20 cellular contexts compared by ENCODE assay signal in the genomic region with DNA sequence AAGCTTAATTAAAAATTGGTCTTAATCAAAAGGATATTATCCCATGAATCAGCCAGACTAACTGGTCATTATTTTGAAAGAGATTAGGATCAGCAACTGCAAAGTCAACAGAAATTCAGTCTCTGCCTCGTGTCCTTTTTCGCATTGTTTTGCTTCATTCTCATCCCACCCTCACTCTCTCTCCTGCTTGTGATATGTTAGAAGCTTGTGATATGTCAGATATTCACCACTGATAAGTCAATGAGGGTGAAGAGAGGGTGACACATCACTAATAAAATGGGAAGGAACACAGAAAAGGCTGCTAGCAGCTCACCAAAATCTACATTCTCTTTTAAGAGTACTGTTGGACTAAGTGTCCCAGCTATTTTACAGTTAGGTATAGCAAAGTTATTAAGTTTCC.
DNase-seq lines count a peak whose midpoint lies in the region; ATAC-seq and TF ChIP-seq lines count a peak whose summit lies in the region.
"Had no signal": no experiment of that assay in that cellular context is flagged by ENCODE, and none has a peak within 500 bp of the region (broad histone marks: within the 10 kb centered on the region; RNA-seq: fewer than 3 reads in every experiment).

No MANE protein-coding gene starts in this region.

- peaks cover 16% of the 10 kb centered on the region for H3K4me1 ChIP-seq in ACC112 (ENCODE audit: control insufficient read depth, insufficient read depth, low read length, unreplicated experiment)
- H3K4me1 ChIP-seq in SK-N-SH (ENCODE audit: control insufficient read depth in 1 of 2, insufficient read depth in 2 of 2, low read depth in 1 of 2, low read length in 1 of 2), result peaks cover 0 to 12% of the 10 kb centered on the region in 2 experiments; a peak in 2 of 4 replicates
- peaks cover 2% of the 10 kb centered on the region for H3K4me1 ChIP-seq in mesendoderm (ENCODE audit: control insufficient read depth, low read depth, low read length)
- no peaks in the 10 kb centered on the region for H3K4me1 ChIP-seq in hepatocyte (ENCODE audit: insufficient read depth)
- H3K4me1 ChIP-seq: colonic mucosa, gastrocnemius medialis had no signal

- no peak overlapping the region for H3K4ac ChIP-seq in mesendoderm (ENCODE audit: low read depth, low read length)

- H2AFZ ChIP-seq in ACC112 (ENCODE audit: low read length, unreplicated experiment) (peak overlapping the region; percentile 2), SK-N-SH (ENCODE audit: low read depth) (peak overlapping the region; percentile 71), hepatocyte (no peak overlapping the region)

- H3K79me2 ChIP-seq in ACC112 (ENCODE audit: control insufficient read depth, insufficient read depth, low read length, unreplicated experiment) (no peaks in the 10 kb centered on the region), SK-N-SH (ENCODE audit: insufficient read depth) (no peaks in the 10 kb centered on the region), mesendoderm (ENCODE audit: control insufficient read depth, insufficient read depth, low read length) (no peaks in the 10 kb centered on the region), hepatocyte (no peaks in the 10 kb centered on the region)

- H3K9me2 ChIP-seq in SK-N-SH, result no peaks in the 10 kb centered on the region
- H3K9me2 ChIP-seq in hepatocyte (replicated peaks; ENCODE audit: insufficient read depth), result no peaks in the 10 kb centered on the region

- TF ChIP-seq RAD21 in SK-N-SH (IDR thresholded peaks at IDR 0.05; ENCODE audit: low read length), result no peak

- no peak for ATAC-seq in activated CD8-positive, alpha-beta T cell treated with anti-CD3 and anti-CD28 coated beads, Interleukin-2, amount 10 ng/mL, durations not matched to agents 7 days and 5 days
- ATAC-seq: activated CD4-positive, alpha-beta T cell treated with anti-CD3 and anti-CD28 coated beads for 36 hours; gastrocnemius medialis; mucosa of descending colon had no signal

- 0 out of 2 replicates have a peak overlapping the region, but pooled peaks have one; percentile 8 for H3K4me3 Mint-ChIP-seq in HFFc6
- no peak overlapping the region for H3K4me3 Mint-ChIP-seq in activated CD8-positive, alpha-beta T cell treated with anti-CD3 and anti-CD28 coated beads, Interleukin-2, amount 10 ng/mL, durations not matched to agents 7 days and 5 days
- H3K4me3 Mint-ChIP-seq: activated CD4-positive, alpha-beta T cell treated with anti-CD3 and anti-CD28 coated beads for 36 hours; activated T-cell treated with anti-CD3 and anti-CD28 coated beads, Interleukin-2, amount 50 U/mL, for 24 hours had no signal

- H4K5ac ChIP-seq in mesendoderm (ENCODE audit: low read length), result no peak overlapping the region

- no peaks in the 10 kb centered on the region for H3K79me1 ChIP-seq in mesendoderm (ENCODE audit: low read length)

- no peak overlapping the region for H3K23ac ChIP-seq in mesendoderm (ENCODE audit: low read length)

- H3K9ac ChIP-seq in SK-N-SH (no peak overlapping the region), mesendoderm (ENCODE audit: low read length) (no peak overlapping the region)

- POLR2A ChIA-PET in SK-N-SH (lab: Yijun Ruan, JAX), result no interaction called here
- POLR2A ChIA-PET in activated CD8-positive, alpha-beta T cell treated with anti-CD3 and anti-CD28 coated beads, Interleukin-2, amount 10 ng/mL, durations not matched to agents 7 days and 5 days (lab: Charles Lee), result no interaction called here

- H2BK120ac ChIP-seq in mesendoderm (ENCODE audit: low read depth, low read length), result no peak overlapping the region

- no peak overlapping the region for H3K18ac ChIP-seq in mesendoderm (ENCODE audit: low read length)

- no peaks in the 10 kb centered on the region for H4K20me1 ChIP-seq in SK-N-SH (ENCODE audit: insufficient read depth)
- H4K20me1 ChIP-seq in hepatocyte (ENCODE audit: insufficient read depth, poor library complexity, severe bottlenecking), result no peaks in the 10 kb centered on the region

- 0 out of 2 replicates have a peak, but pooled peaks cover 6% of the 10 kb centered on the region for H3K36me3 Mint-ChIP-seq in HFFc6 (ENCODE audit: low read depth)
- no peaks in the 10 kb centered on the region for H3K36me3 Mint-ChIP-seq in activated CD8-positive, alpha-beta T cell treated with anti-CD3 and anti-CD28 coated beads, Interleukin-2, amount 10 ng/mL, durations not matched to agents 7 days and 5 days (ENCODE audit: low read depth)

- peaks cover 49% of the 10 kb centered on the region for H3K4me1 Mint-ChIP-seq in HFFc6 (ENCODE audit: low read depth)
- no peaks in the 10 kb centered on the region for H3K4me1 Mint-ChIP-seq in activated CD8-positive, alpha-beta T cell treated with anti-CD3 and anti-CD28 coated beads, Interleukin-2, amount 10 ng/mL, durations not matched to agents 7 days and 5 days (ENCODE audit: low read depth)

- no peak for TF ChIP-seq EP300 in SK-N-SH (IDR thresholded peaks at IDR 0.05; ENCODE audit: borderline replicate concordance in 1 of 2, low read depth in 1 of 2, low read length in 1 of 2)

- no peaks in the 10 kb centered on the region for H3K36me3 ChIP-seq in ACC112 (ENCODE audit: insufficient read depth, low read length)
- H3K36me3 ChIP-seq in SK-N-SH (replicated peaks in 1 of 2; ENCODE audit: control insufficient read depth in 1 of 2, insufficient read depth in 2 of 2, low read length in 1 of 2), result no peaks in the 10 kb centered on the region
- no peaks in the 10 kb centered on the region for H3K36me3 ChIP-seq in mesendoderm (ENCODE audit: control insufficient read depth, insufficient read depth, low read length)
- H3K36me3 ChIP-seq in hepatocyte (replicated peaks; ENCODE audit: insufficient read depth, low read depth), result no peaks in the 10 kb centered on the region
- H3K36me3 ChIP-seq: colonic mucosa, esophagus squamous epithelium, gastrocnemius medialis had no signal

- H2AK5ac ChIP-seq in mesendoderm (ENCODE audit: low read length), result no peak overlapping the region

- no peaks in the 10 kb centered on the region for H3K27me3 Mint-ChIP-seq in HFFc6 (ENCODE audit: insufficient read depth)
- peaks cover 4% of the 10 kb centered on the region for H3K27me3 Mint-ChIP-seq in activated CD8-positive, alpha-beta T cell treated with anti-CD3 and anti-CD28 coated beads, Interleukin-2, amount 10 ng/mL, durations not matched to agents 7 days and 5 days (ENCODE audit: low read depth)
- H3K27me3 Mint-ChIP-seq: activated T-cell treated with anti-CD3 and anti-CD28 coated beads, Interleukin-2, amount 50 U/mL, for 24 hours had no signal

- CTCF ChIA-PET in SK-N-SH (lab: Yijun Ruan, JAX), result interaction anchor here (1.1 kb wide), 1 partner anchor 453 kb away, joined by 3 read pairs; no protein-coding TSS in a partner anchor
- CTCF ChIA-PET in activated CD8-positive, alpha-beta T cell treated with anti-CD3 and anti-CD28 coated beads, Interleukin-2, amount 10 ng/mL, durations not matched to agents 7 days and 5 days (lab: Charles Lee), result no interaction called here

- H3K9me3 Mint-ChIP-seq in HFFc6, result no peaks in the 10 kb centered on the region
- H3K9me3 Mint-ChIP-seq in activated CD8-positive, alpha-beta T cell treated with anti-CD3 and anti-CD28 coated beads, Interleukin-2, amount 10 ng/mL, durations not matched to agents 7 days and 5 days (ENCODE audit: insufficient read depth), result no peaks in the 10 kb centered on the region
- H3K9me3 Mint-ChIP-seq: activated T-cell treated with anti-CD3 and anti-CD28 coated beads, Interleukin-2, amount 50 U/mL, for 24 hours had no signal

- TF ChIP-seq CTCF in HFFc6 (IDR thresholded peaks at IDR 0.05) (no peak), SK-N-SH (IDR thresholded peaks at IDR 0.05) (no peak), hepatocyte (IDR thresholded peaks at IDR 0.05; ENCODE audit: poor library complexity) (no peak)

- DNase-seq in HFFc6, result peak; percentile 52
- no peak for DNase-seq in SK-N-SH
- peak; percentile 33 for DNase-seq in mesendoderm
- DNase-seq in putamen (ENCODE audit: low spot score), result no peak
- DNase-seq in DMS 273 (lab: John Stamatoyannopoulos, UW; ENCODE audit: unreplicated experiment), result no peak
- no peak for DNase-seq in hepatocyte (ENCODE audit: low spot score)
- no peak for DNase-seq in activated CD8-positive, alpha-beta T cell treated with anti-CD3 and anti-CD28 coated beads, Interleukin-2, amount 10 ng/mL, durations not matched to agents 7 days and 5 days
- DNase-seq: ACHN; activated CD4-positive, alpha-beta T cell treated with anti-CD3 and anti-CD28 coated beads for 36 hours; activated T-cell treated with anti-CD3 and anti-CD28 coated beads, Interleukin-2, amount 50 U/mL, for 24 hours; colonic mucosa; esophagus squamous epithelium; gastrocnemius medialis; mucosa of descending colon; NCI-H1436; NCI-H510A; posterior cingulate gyrus had no signal

- H3F3A ChIP-seq in SK-N-SH (replicated peaks; ENCODE audit: insufficient read depth), result peaks cover 5% of the 10 kb centered on the region

- no peak overlapping the region for H3K56ac ChIP-seq in mesendoderm (ENCODE audit: low read length)

- H3K27ac ChIP-seq in ACC112 (ENCODE audit: low read depth, low read length) (no peak overlapping the region), SK-N-SH (ENCODE audit: low read depth in 2 of 2, low read length in 1 of 2) (peak overlapping the region in 1 of 2 experiments; percentile 58; a peak in 3 of 4 replicates), mesendoderm (ENCODE audit: low read depth, low read length) (no peak overlapping the region), hepatocyte (no peak overlapping the region)
- H3K27ac ChIP-seq: colonic mucosa, gastrocnemius medialis, RWPE1, SK-N-MC had no signal

- H2BK15ac ChIP-seq in mesendoderm (replicated peaks; ENCODE audit: low read depth), result no peak overlapping the region

- H2BK5ac ChIP-seq in mesendoderm (ENCODE audit: low read length), result no peak overlapping the region

- no peak overlapping the region for H3K27ac Mint-ChIP-seq in HFFc6
- no peak overlapping the region for H3K27ac Mint-ChIP-seq in activated CD8-positive, alpha-beta T cell treated with anti-CD3 and anti-CD28 coated beads, Interleukin-2, amount 10 ng/mL, durations not matched to agents 7 days and 5 days
- H3K27ac Mint-ChIP-seq: activated CD4-positive, alpha-beta T cell treated with anti-CD3 and anti-CD28 coated beads for 36 hours; activated T-cell treated with anti-CD3 and anti-CD28 coated beads, Interleukin-2, amount 50 U/mL, for 24 hours had no signal

- peak overlapping the region; percentile 34; the same call in 1 of the 2 replicates for H3K4me2 ChIP-seq in SK-N-SH
- no peak overlapping the region for H3K4me2 ChIP-seq in mesendoderm (ENCODE audit: low read length)
- H3K4me2 ChIP-seq in hepatocyte, result no peak overlapping the region

- H3K4me3 ChIP-seq in ACC112 (ENCODE audit: low read depth, low read length), result no peak overlapping the region
- no peak overlapping the region for H3K4me3 ChIP-seq in SK-N-SH (ENCODE audit: low read depth in 2 of 2, low read length in 1 of 2)
- no peak overlapping the region for H3K4me3 ChIP-seq in mesendoderm (ENCODE audit: low read length)
- H3K4me3 ChIP-seq in hepatocyte, result no peak overlapping the region
- H3K4me3 ChIP-seq: colonic mucosa, esophagus squamous epithelium, gastrocnemius medialis, mucosa of descending colon, SK-N-MC had no signal

- H3K9me3 ChIP-seq in SK-N-SH (no peaks in the 10 kb centered on the region), hepatocyte (ENCODE audit: low read depth) (no peaks in the 10 kb centered on the region)
- H3K9me3 ChIP-seq: colonic mucosa, esophagus squamous epithelium, gastrocnemius medialis, mucosa of descending colon had no signal

- no peak overlapping the region for H4K8ac ChIP-seq in mesendoderm (ENCODE audit: low read depth, low read length)

- H3K27me3 ChIP-seq in ACC112 (ENCODE audit: insufficient read depth, low read length) (no peaks in the 10 kb centered on the region), SK-N-SH (ENCODE audit: insufficient read depth) (no peaks in the 10 kb centered on the region), mesendoderm (ENCODE audit: insufficient read depth, low read length, poor library complexity) (no peaks in the 10 kb centered on the region), hepatocyte (no peaks in the 10 kb centered on the region)
- H3K27me3 ChIP-seq: colonic mucosa, esophagus squamous epithelium, gastrocnemius medialis had no signal

- WGBS in SK-N-SH (ENCODE audit: low lambda C conversion rate), result 12% methylated on average over 2 of the region's 2 CpGs
- WGBS in mesendoderm (ENCODE audit: extremely low coverage, insufficient coverage, low lambda C conversion rate), result no CpG with 5 or more reads among the region's 2 CpGs
- 39% methylated on average over 2 of the region's 2 CpGs for WGBS in hepatocyte (ENCODE audit: low lambda C conversion rate, missing lambda C conversion rate)

Comparison
In these comparisons a context has a peak if more than half of its experiments do, and no peak if none do; other contexts are left out.
1. DNase-seq: peak in HFFc6 (single experiment) and mesendoderm (single experiment); none in SK-N-SH (single experiment), putamen (single experiment), DMS 273 (single experiment), hepatocyte (single experiment) and activated CD8-positive, alpha-beta T cell treated with anti-CD3 and anti-CD28 coated beads, Interleukin-2, amount 10 ng/mL, durations not matched to agents 7 days and 5 days (single experiment).